ENCODE assay signal across 3 cellular contexts in the genomic region with DNA sequence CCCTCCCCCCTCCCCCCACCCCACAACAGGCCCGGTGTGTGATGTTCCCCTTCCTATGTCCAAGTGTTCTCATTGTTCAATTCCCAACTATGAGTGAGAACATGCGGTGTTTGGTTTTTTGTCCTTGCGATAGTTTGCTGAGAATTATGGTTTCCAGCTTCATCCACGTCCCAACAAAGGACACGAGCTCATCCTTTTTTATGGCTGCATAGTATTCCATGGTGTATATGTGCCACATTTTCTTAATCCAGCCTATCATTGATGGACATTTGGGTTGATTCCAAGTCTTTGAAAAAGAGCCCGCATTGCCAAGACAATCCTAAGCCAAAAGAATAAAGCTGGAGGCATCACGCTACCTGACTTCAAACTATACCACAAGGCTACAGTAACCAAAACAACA.
DNase-seq lines count a peak whose midpoint lies in the region; ATAC-seq, FAIRE-seq and TF ChIP-seq lines count a peak whose summit lies in the region.
"Not testable (repeated sequence)": the region's sequence is repeated elsewhere in the genome, so short reads cannot be mapped to it uniquely, and the experiment has no call there.

No MANE protein-coding gene starts in this region.

- not testable (repeated sequence) for TF ChIP-seq RAD21 in K562 (CRISPR knock-in tag; conservative IDR thresholded peaks at IDR 0.05 in 1 of 2, IDR thresholded peaks at IDR 0.05 in 1 of 2)

- not testable (repeated sequence) for H3K4me1 Mint-ChIP-seq in activated CD4-positive, alpha-beta T cell treated with anti-CD3 and anti-CD28 coated beads, Interleukin-2, amount 10 ng/mL, durations not matched to agents 24 days and 14 days

- POLR2A ChIA-PET in HEK293 (lab: Yijun Ruan, JAX); K562 (lab: Yijun Ruan, JAX): not testable (repeated sequence)

- not testable (repeated sequence) for H3K9me3 Mint-ChIP-seq in activated CD4-positive, alpha-beta T cell treated with anti-CD3 and anti-CD28 coated beads, Interleukin-2, amount 10 ng/mL, durations not matched to agents 24 days and 14 days

- CTCF ChIA-PET in HEK293 (lab: Yijun Ruan, JAX); K562 (lab: Yijun Ruan, JAX; ENCODE audit: low intra/inter-chr PET ratio): not testable (repeated sequence)

- intact Hi-C loops in activated CD4-positive, alpha-beta T cell treated with anti-CD3 and anti-CD28 coated beads, Interleukin-2, amount 10 ng/mL, durations not matched to agents 24 days and 14 days (cut with micrococcal nuclease): not testable (repeated sequence)
- intact Hi-C loops in K562 (cut with micrococcal nuclease): loop anchor here (10.0 kb wide), 1 partner anchor 334 kb away; no protein-coding TSS in a partner anchor

- not testable (repeated sequence) for H3K9me1 ChIP-seq in K562 (ENCODE audit: control insufficient read depth, insufficient read depth, low read length)

- not testable (repeated sequence) for TF ChIP-seq CTCF in HEK293 (tag by site-specific recombination; IDR thresholded peaks at IDR 0.05); K562 (IDR thresholded peaks at IDR 0.05 in 2 of 3, conservative IDR thresholded peaks at IDR 0.05 in 1 of 3; ENCODE audit: insufficient read depth in 2 of 3, low read depth in 1 of 3, low read length in 3 of 3)

- not testable (repeated sequence) for FAIRE-seq in K562 (lab: Jason Lieb, UNC)

- H3K27ac Mint-ChIP-seq in activated CD4-positive, alpha-beta T cell treated with anti-CD3 and anti-CD28 coated beads, Interleukin-2, amount 10 ng/mL, durations not matched to agents 24 days and 14 days: not testable (repeated sequence)

- H3K27ac ChIP-seq in HEK293 (ENCODE audit: extremely low read depth, low read depth, low read length); K562 (ENCODE audit: extremely low read depth, low read depth, low read length): not testable (repeated sequence)

- peaks cover 11% of the 10 kb centered on the region for H3K27me3 Mint-ChIP-seq in activated CD4-positive, alpha-beta T cell treated with anti-CD3 and anti-CD28 coated beads, Interleukin-2, amount 10 ng/mL, durations not matched to agents 24 days and 14 days

- not testable (repeated sequence) for TF ChIP-seq EP300 in K562 (IDR thresholded peaks at IDR 0.05; ENCODE audit: low read length)

- H2AFZ ChIP-seq in K562 (ENCODE audit: low read depth, low read length): not testable (repeated sequence)

- H3K36me3 ChIP-seq in HEK293 (ENCODE audit: control insufficient read depth in 2 of 2, insufficient read depth in 1 of 2, low read length in 2 of 2); K562 (ENCODE audit: control insufficient read depth, insufficient read depth, low read length): not testable (repeated sequence)

- not testable (repeated sequence) for H3K9me3 ChIP-seq in HEK293 (ENCODE audit: control insufficient read depth, insufficient read depth, low read depth, low read length); K562 (replicated peaks; ENCODE audit: control insufficient read depth, insufficient read depth, low read depth, low read length)

- H3K4me3 Mint-ChIP-seq in activated CD4-positive, alpha-beta T cell treated with anti-CD3 and anti-CD28 coated beads, Interleukin-2, amount 10 ng/mL, durations not matched to agents 24 days and 14 days: not testable (repeated sequence)

- not testable (repeated sequence) for ATAC-seq in K562

- H3K36me3 Mint-ChIP-seq in activated CD4-positive, alpha-beta T cell treated with anti-CD3 and anti-CD28 coated beads, Interleukin-2, amount 10 ng/mL, durations not matched to agents 24 days and 14 days (ENCODE audit: low read depth): not testable (repeated sequence)

- in situ Hi-C loops in K562 (cut with MboI): not testable (repeated sequence)

- not testable (repeated sequence) for H3K9ac ChIP-seq in K562 (ENCODE audit: insufficient read depth in 1 of 2, low read depth in 2 of 2, low read length in 2 of 2)

- H3K4me2 ChIP-seq in K562 (ENCODE audit: insufficient read depth, low read length): not testable (repeated sequence)

- not testable (repeated sequence) for H3K4me1 ChIP-seq in HEK293 (ENCODE audit: control insufficient read depth, insufficient read depth, low read length); K562 (replicated peaks in 1 of 2; ENCODE audit: control insufficient read depth in 2 of 2, insufficient read depth in 2 of 2, low read length in 2 of 2)

- not testable (repeated sequence) for H3K27me3 ChIP-seq in K562 (ENCODE audit: control insufficient read depth in 2 of 2, insufficient read depth in 2 of 2, low read length in 2 of 2)

- not testable (repeated sequence) for BruUV-seq in K562 (replicated peaks; lab: Mats Ljungman, UMichigan)

- not testable (repeated sequence) for H3K4me3 ChIP-seq in HEK293 (ENCODE audit: low read depth, low read length); K562

- H3K79me2 ChIP-seq in K562 (ENCODE audit: control insufficient read depth, insufficient read depth, low read length): not testable (repeated sequence)

- TF ChIP-seq POLR2A in K562 (conservative IDR thresholded peaks at IDR 0.05): not testable (repeated sequence)

- DNase-seq in activated CD4-positive, alpha-beta T cell treated with anti-CD3 and anti-CD28 coated beads, Interleukin-2, amount 10 ng/mL, durations not matched to agents 24 days and 14 days: peak; percentile 32
- DNase-seq in K562 (ENCODE audit: extremely low read depth in 1 of 4, low spot score in 3 of 4): not testable (repeated sequence)

- WGBS in K562 (ENCODE audit: insufficient coverage, low coverage, missing lambda C conversion rate): 63% methylated on average over 6 of the region's 7 CpGs

- H4K20me1 ChIP-seq in K562 (replicated peaks; ENCODE audit: control insufficient read depth, insufficient read depth, low read length): not testable (repeated sequence)

TF ChIP-seq in HEK293, 187 proteins besides CTCF, POLR2A, EP300 and RAD21:
- TF ChIP-seq ZNF146 (tag by site-specific recombination; IDR thresholded peaks at IDR 0.05) (peak; percentile 61; the same call in 1 of the 2 replicates), ZNF580 (tag by site-specific recombination; IDR thresholded peaks at IDR 0.05) (0 out of 2 replicates have a peak, but pooled peaks have one; percentile 40)

TF ChIP-seq in K562, 482 proteins besides CTCF, POLR2A, EP300 and RAD21:
- peak; percentile 42; the same call in 1 of the 2 replicates for TF ChIP-seq BCOR (IDR thresholded peaks at IDR 0.05)
- peak; percentile 73 for TF ChIP-seq ZNF146 (CRISPR knock-in tag; IDR thresholded peaks at IDR 0.05; ENCODE audit: unreplicated experiment)
